Comparison of ENCODE assay signal across 30 cellular contexts in the genomic region with DNA sequence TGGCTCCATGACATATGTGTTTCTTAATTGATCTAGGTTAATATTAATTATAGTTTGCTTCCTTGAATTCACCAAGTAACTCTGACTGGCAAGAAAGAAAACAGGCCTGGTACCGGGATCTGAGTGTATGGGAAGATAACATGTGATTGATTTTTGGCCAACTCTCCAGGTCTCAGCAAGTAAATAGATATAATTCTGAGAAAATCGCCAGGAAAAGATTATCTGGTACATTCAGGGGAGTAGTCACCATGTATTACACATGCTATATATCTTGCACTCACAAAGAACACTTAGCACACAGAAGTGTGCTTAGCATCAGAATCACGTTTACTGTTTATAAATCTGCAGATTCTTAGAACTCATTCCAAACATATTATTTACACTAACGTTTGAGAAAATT.
"Had no signal": no experiment of that assay in that cellular context is flagged by ENCODE, and none has a peak within 500 bp of the region (broad histone marks: within the 10 kb centered on the region; RNA-seq: fewer than 3 reads in every experiment).

No MANE protein-coding gene starts in this region.

- H3K27me3 ChIP-seq: neural progenitor cell, right lobe of liver, spleen, stomach, thyroid gland, tibial nerve, upper lobe of left lung, vagina had no signal

- FAIRE-seq: urothelium cell line had no signal

- H3K4me2 ChIP-seq: neural progenitor cell, smooth muscle cell had no signal

- H3K9me3 Mint-ChIP-seq: stimulated activated naive CD8-positive, alpha-beta T cell treated with anti-CD3 and anti-CD28 coated beads, Interleukin-15, Interleukin-2, amounts not matched to agents 100 ng/mL and 50 ng/mL, for 24 hours had no signal

- H3K9ac ChIP-seq: neural progenitor cell, parathyroid adenoma had no signal

- H3K27ac ChIP-seq: neural progenitor cell, parathyroid adenoma, psoas muscle, right lobe of liver, skin epidermis, spleen, stomach, thoracic aorta, thyroid gland, tibial nerve, upper lobe of left lung, vagina had no signal

- H3K27ac Mint-ChIP-seq: naive thymus-derived CD4-positive, alpha-beta T cell; natural killer cell; nephron; neural progenitor cell; progenitor cell of endocrine pancreas; stimulated activated memory B cell treated with anti-CD40 and anti-IgM and Interleukin-4, amounts not matched to agents 10 μg/mL and 1 μg/mL and 100 μg/mL, for 72 hours; stimulated activated naive CD8-positive, alpha-beta T cell treated with anti-CD3 and anti-CD28 coated beads, Interleukin-15, Interleukin-2, amounts not matched to agents 100 ng/mL and 50 ng/mL, for 24 hours had no signal

- H3K4me3 Mint-ChIP-seq: naive thymus-derived CD4-positive, alpha-beta T cell; natural killer cell; nephron; neural progenitor cell; stimulated activated memory B cell treated with anti-CD40 and anti-IgM and Interleukin-4, amounts not matched to agents 10 μg/mL and 1 μg/mL and 100 μg/mL, for 72 hours; stimulated activated naive CD8-positive, alpha-beta T cell treated with anti-CD3 and anti-CD28 coated beads, Interleukin-15, Interleukin-2, amounts not matched to agents 100 ng/mL and 50 ng/mL, for 24 hours had no signal

- H3K4me3 ChIP-seq: neural progenitor cell, psoas muscle, right lobe of liver, skin epidermis, smooth muscle cell, spleen, stomach, thoracic aorta, thyroid gland, tibial nerve, upper lobe of left lung, vagina had no signal

- DNase-seq: naive thymus-derived CD4-positive, alpha-beta T cell; natural killer cell; occipital lobe; posterior cingulate gyrus; psoas muscle; right cardiac atrium; right lobe of liver; spleen; stimulated activated CD4-positive, alpha-beta T cell treated with anti-CD3 and anti-CD28 coated beads, Interleukin-12 subunit alpha, Interleukin-12 subunit beta, amount 100 ng/mL, for 4 hours; stimulated activated CD4-positive, alpha-beta T cell treated with anti-CD3 and anti-CD28 coated beads, Interleukin-1b, Interleukin-23, amount 100 ng/mL, for 48 hours; stimulated activated CD4-positive, alpha-beta T cell treated with anti-CD3 and anti-CD28 coated beads, Interleukin-4, amount 100 ng/mL, for 1 hour; stimulated activated CD4-positive, alpha-beta T cell treated with anti-CD3 and anti-CD28 coated beads, Interleukin-4, amount 100 ng/mL, for 4 hours; stimulated activated CD8-positive, alpha-beta memory T cell treated with anti-CD3 and anti-CD28 coated beads, Interleukin-4, amount 100 ng/mL, for 48 hours; stimulated activated naive CD4-positive, alpha-beta T cell; stomach; thyroid gland; trophoblast cell; upper lobe of left lung had no signal

- H3K4me1 ChIP-seq: parathyroid adenoma, psoas muscle, right lobe of liver, spleen, stomach, thyroid gland, tibial nerve, upper lobe of left lung, vagina had no signal

- H3K27me3 Mint-ChIP-seq: naive thymus-derived CD4-positive, alpha-beta T cell; progenitor cell of endocrine pancreas; stimulated activated memory B cell treated with anti-CD40 and anti-IgM and Interleukin-4, amounts not matched to agents 10 μg/mL and 1 μg/mL and 100 μg/mL, for 72 hours; stimulated activated naive CD8-positive, alpha-beta T cell treated with anti-CD3 and anti-CD28 coated beads, Interleukin-15, Interleukin-2, amounts not matched to agents 100 ng/mL and 50 ng/mL, for 24 hours had no signal

- H3K36me3 Mint-ChIP-seq: naive thymus-derived CD4-positive, alpha-beta T cell; neural progenitor cell; stimulated activated memory B cell treated with anti-CD40 and anti-IgM and Interleukin-4, amounts not matched to agents 10 μg/mL and 1 μg/mL and 100 μg/mL, for 72 hours had no signal

- H3K4me1 Mint-ChIP-seq: naive thymus-derived CD4-positive, alpha-beta T cell; natural killer cell; nephron; stimulated activated memory B cell treated with anti-CD40 and anti-IgM and Interleukin-4, amounts not matched to agents 10 μg/mL and 1 μg/mL and 100 μg/mL, for 72 hours had no signal

- ATAC-seq: naive thymus-derived CD4-positive, alpha-beta T cell; natural killer cell; psoas muscle; right cardiac atrium; right lobe of liver; stimulated activated memory B cell treated with anti-CD40 and anti-IgM and Interleukin-4, amounts not matched to agents 10 μg/mL and 1 μg/mL and 100 μg/mL, for 72 hours had no signal

- H3K9me3 ChIP-seq: psoas muscle, right lobe of liver, thoracic aorta, thyroid gland, tibial nerve, upper lobe of left lung, vagina had no signal

- H3K36me3 ChIP-seq: neural progenitor cell, right lobe of liver, spleen, stomach, thoracic aorta, thyroid gland, tibial nerve, upper lobe of left lung, vagina had no signal

- H2AFZ ChIP-seq: neural progenitor cell, parathyroid adenoma had no signal

- H3K79me2 ChIP-seq: parathyroid adenoma had no signal
